15 cellular contexts compared by ENCODE assay signal in genomic region chr3:57093489-57093888, GRCh38. TPM values are rescaled to one million over a fixed set of nuclear protein-coding genes. Genes with fewer than 3 reads are reported as not detected.
"Had no signal": no experiment of that assay in that cellular context is flagged by ENCODE, and none has a peak within 500 bp of the region (broad histone marks: within the 10 kb centered on the region; RNA-seq: fewer than 3 reads in every experiment).

No MANE protein-coding gene starts in this region.

- H3K4me2 ChIP-seq: neural progenitor cell had no signal

- H3K27me3 ChIP-seq: colonic mucosa, neural progenitor cell, ovary, tibial nerve had no signal

- ATAC-seq: activated naive CD8-positive, alpha-beta T cell treated with anti-CD3 and anti-CD28 coated beads, Interleukin-2, amount 50 U/mL, for 24 hours had no signal

- H3K27ac ChIP-seq: colonic mucosa, neural progenitor cell had no signal

- H2AFZ ChIP-seq: neural progenitor cell had no signal

- DNase-seq: activated CD4-positive, alpha-beta T cell treated with anti-CD3 and anti-CD28 coated beads for 4 hours; activated naive CD4-positive, alpha-beta T cell treated with Interleukin-2 at 50 U/mL for 16 hours; activated naive CD8-positive, alpha-beta T cell treated with anti-CD3 and anti-CD28 coated beads, Interleukin-2, amount 50 U/mL, for 24 hours; colonic mucosa; effector CD8-positive, alpha-beta T cell; hippocampal formation; ovary; T-helper 1 cell had no signal

- H3K4me3 ChIP-seq: colonic mucosa, neural progenitor cell, ovary had no signal

- H3K9ac ChIP-seq: neural progenitor cell had no signal

- H3K4me1 ChIP-seq: colonic mucosa, neural progenitor cell had no signal

- H3K9me3 ChIP-seq: colonic mucosa, ovary, tibial nerve had no signal

- H3K36me3 ChIP-seq: colonic mucosa, ovary had no signal

RNA-seq across cellular contexts. Expression of gene SPATA12, which starts 33.0 kb away (rescaled TPM):
- total RNA-seq: astrocyte, cardiac septum, liver, mesenteric fat pad, skeletal muscle tissue, tibial nerve had no signal
- polyA plus RNA-seq: liver had no signal
